In genomic region chr5:91384671-91385430, GRCh38 we compare ENCODE assay signal across 8 cellular contexts. TPM values are rescaled to one million over a fixed set of nuclear protein-coding genes. Genes with fewer than 3 reads are reported as not detected.
DNase-seq lines count a peak whose midpoint lies in the region; ATAC-seq, FAIRE-seq and TF ChIP-seq lines count a peak whose summit lies in the region.

No MANE protein-coding gene starts in this region.

- FAIRE-seq in H54 (lab: Jason Lieb, UNC): peak; percentile 45

- no peaks in the 10 kb centered on the region for H3K27me3 Mint-ChIP-seq in activated CD8-positive, alpha-beta memory T cell treated with anti-CD3 and anti-CD28 coated beads, Interleukin-2, amount 10 ng/mL, durations not matched to agents 7 days and 5 days
- no peaks in the 10 kb centered on the region for H3K27me3 Mint-ChIP-seq in central memory CD8-positive, alpha-beta T cell

- peak overlapping the region; percentile 88 for H3K4me3 Mint-ChIP-seq in activated CD8-positive, alpha-beta memory T cell treated with anti-CD3 and anti-CD28 coated beads, Interleukin-2, amount 10 ng/mL, durations not matched to agents 7 days and 5 days
- peak overlapping the region; percentile 90 for H3K4me3 Mint-ChIP-seq in central memory CD8-positive, alpha-beta T cell

- ATAC-seq in activated CD8-positive, alpha-beta memory T cell treated with anti-CD3 and anti-CD28 coated beads, Interleukin-2, amount 10 ng/mL, durations not matched to agents 7 days and 5 days: no peak
- no peak for ATAC-seq in central memory CD8-positive, alpha-beta T cell (replicated peaks; ENCODE audit: extremely low read depth, poor library complexity, severe bottlenecking)

- peaks cover 27% of the 10 kb centered on the region for H3K4me1 Mint-ChIP-seq in activated CD8-positive, alpha-beta memory T cell treated with anti-CD3 and anti-CD28 coated beads, Interleukin-2, amount 10 ng/mL, durations not matched to agents 7 days and 5 days
- peaks cover 31% of the 10 kb centered on the region for H3K4me1 Mint-ChIP-seq in central memory CD8-positive, alpha-beta T cell

- CTCF ChIA-PET in activated CD8-positive, alpha-beta memory T cell treated with anti-CD3 and anti-CD28 coated beads, Interleukin-2, amount 10 ng/mL, durations not matched to agents 7 days and 5 days (lab: Charles Lee): interaction anchor here (0.6 to 8.9 kb wide), 52 partner anchors 9 to 524 kb away, joined by 3 to 163 read pairs (median 4); no protein-coding TSS in a partner anchor

- peak; percentile 64 for DNase-seq in activated CD8-positive, alpha-beta memory T cell treated with anti-CD3 and anti-CD28 coated beads, Interleukin-2, amount 10 ng/mL, durations not matched to agents 7 days and 5 days
- no peak for DNase-seq in activated CD8-positive, alpha-beta memory T cell treated with anti-CD3 and anti-CD28 coated beads for 24 hours
- DNase-seq in H54 (ENCODE audit: insufficient read length, low spot score): peak; percentile 61
- DNase-seq in NAMALWA (ENCODE audit: low spot score): peak; percentile 95
- peak; percentile 90 for DNase-seq in SHP77 treated with DMSO at 0.1 percent for 48 hours (lab: John Stamatoyannopoulos, UW)
- peak in 1 of 2 donors; percentile 31 for DNase-seq in central memory CD8-positive, alpha-beta T cell (ENCODE audit: low spot score in 2 of 2)
- DNase-seq in left kidney (ENCODE audit: low read depth, low spot score): peak; percentile 95
- DNase-seq in stromal cell of bone marrow (ENCODE audit: low read depth): peak; percentile 82

- H3K9me3 Mint-ChIP-seq in activated CD8-positive, alpha-beta memory T cell treated with anti-CD3 and anti-CD28 coated beads, Interleukin-2, amount 10 ng/mL, durations not matched to agents 7 days and 5 days (ENCODE audit: low read depth): peaks cover 2% of the 10 kb centered on the region
- no peaks in the 10 kb centered on the region for H3K9me3 Mint-ChIP-seq in central memory CD8-positive, alpha-beta T cell

- peak overlapping the region; percentile 100 for H3K27ac Mint-ChIP-seq in activated CD8-positive, alpha-beta memory T cell treated with anti-CD3 and anti-CD28 coated beads, Interleukin-2, amount 10 ng/mL, durations not matched to agents 7 days and 5 days
- no peak overlapping the region for H3K27ac Mint-ChIP-seq in central memory CD8-positive, alpha-beta T cell (ENCODE audit: low read depth)

- peaks cover 23% of the 10 kb centered on the region for H3K36me3 Mint-ChIP-seq in activated CD8-positive, alpha-beta memory T cell treated with anti-CD3 and anti-CD28 coated beads, Interleukin-2, amount 10 ng/mL, durations not matched to agents 7 days and 5 days
- H3K36me3 Mint-ChIP-seq in central memory CD8-positive, alpha-beta T cell (ENCODE audit: insufficient read depth): peaks cover 40% of the 10 kb centered on the region

- TF ChIP-seq POLR2A in H54 (IDR thresholded peaks at IDR 0.05; ENCODE audit: low read depth, low read length): no peak

RNA-seq across cellular contexts. Expression of gene ARRDC3, which starts 1.7 kb away (rescaled TPM):
- 10 to 100 TPM; 13.5 to 42.8 TPM for total RNA-seq in activated CD8-positive, alpha-beta memory T cell treated with anti-CD3 and anti-CD28 coated beads, Interleukin-2, amount 10 ng/mL, durations not matched to agents 7 days and 5 days
